23 cellular contexts compared by ENCODE assay signal in genomic region chr2:74281141-74281540, GRCh38.
"Had no signal": no experiment of that assay in that cellular context is flagged by ENCODE, and none has a peak within 500 bp of the region (broad histone marks: within the 10 kb centered on the region; RNA-seq: fewer than 3 reads in every experiment).

No MANE protein-coding gene starts in this region.

- H3K4me3 Mint-ChIP-seq: dendritic cell treated with granulocyte-macrophage colony-stimulating factor and Interleukin-4, amounts not matched to agents 40 ng/mL and 50 ng/mL, for 4 days; effector memory CD8-positive, alpha-beta T cell; endodermal cell; memory B cell had no signal

- H3K9me3 Mint-ChIP-seq: dendritic cell treated with granulocyte-macrophage colony-stimulating factor and Interleukin-4, amounts not matched to agents 40 ng/mL and 50 ng/mL, for 4 days; effector memory CD8-positive, alpha-beta T cell; endodermal cell; memory B cell had no signal

- H3K27ac Mint-ChIP-seq: dendritic cell treated with granulocyte-macrophage colony-stimulating factor and Interleukin-4, amounts not matched to agents 40 ng/mL and 50 ng/mL, for 4 days; effector memory CD8-positive, alpha-beta T cell; endodermal cell; memory B cell had no signal

- H3K36me3 ChIP-seq: colonic mucosa, esophagus squamous epithelium, gastrocnemius medialis, left lung, lower lobe of right lung had no signal

- DNase-seq: colonic mucosa; cortex of kidney; effector CD8-positive, alpha-beta T cell; effector memory CD8-positive, alpha-beta T cell; endodermal cell; erythroblast; esophagus squamous epithelium; foreskin fibroblast; foreskin melanocyte; gastrocnemius medialis; glutamatergic neuron; head of caudate nucleus; heart right ventricle; hippocampal formation; left cardiac atrium; left lung; left ventricle myocardium superior; lower lobe of right lung; mesendoderm; midbrain had no signal

- H3K27me3 ChIP-seq: colonic mucosa, esophagus squamous epithelium, gastrocnemius medialis, heart right ventricle, left lung had no signal

- H3K4me1 ChIP-seq: esophagus squamous epithelium, gastrocnemius medialis, left lung, lower lobe of right lung had no signal

- H3K9me3 ChIP-seq: colonic mucosa, esophagus squamous epithelium, gastrocnemius medialis, heart right ventricle, left lung, lower lobe of right lung had no signal

- H3K4me3 ChIP-seq: colonic mucosa, esophagus squamous epithelium, gastrocnemius medialis, heart right ventricle, left lung, lower lobe of right lung had no signal

- H3K27me3 Mint-ChIP-seq: effector memory CD8-positive, alpha-beta T cell; memory B cell had no signal

- H3K27ac ChIP-seq: colonic mucosa, epithelial cell of prostate, esophagus squamous epithelium, gastrocnemius medialis, heart right ventricle, left lung, lower lobe of right lung had no signal

- H3K4me1 Mint-ChIP-seq: endodermal cell had no signal
